In genomic region chr3:66353039-66353438, GRCh38 we compare ENCODE assay signal across 1 cellular context.
TF ChIP-seq lines count a peak whose summit lies in the region.

No MANE protein-coding gene starts in this region.

TF ChIP-seq in HepG2, 621 proteins besides CTCF, POLR2A, EP300 and RAD21 (continued from another document):
- no peak for TF ChIP-seq ZHX2 (IDR thresholded peaks at IDR 0.05; ENCODE audit: low read depth)
- TF ChIP-seq ZHX2 (CRISPR knock-in tag; IDR thresholded peaks at IDR 0.05; ENCODE audit: borderline replicate concordance): no peak
- TF ChIP-seq CCAR2 (optimal IDR thresholded peaks at IDR 0.05; ENCODE audit: low read depth, low read length): no peak
- TF ChIP-seq SIX4 (CRISPR knock-in tag; IDR thresholded peaks at IDR 0.05): no peak
